Comparison of ENCODE assay signal across 22 cellular contexts in genomic region chr17:73318427-73318813, GRCh38. TPM values are rescaled to one million over a fixed set of nuclear protein-coding genes. Genes with fewer than 3 reads are reported as not detected.
DNase-seq lines count a peak whose midpoint lies in the region; TF ChIP-seq lines count a peak whose summit lies in the region.
"Had no signal": no experiment of that assay in that cellular context is flagged by ENCODE, and none has a peak within 500 bp of the region (broad histone marks: within the 10 kb centered on the region; RNA-seq: fewer than 3 reads in every experiment).

No MANE protein-coding gene starts in this region.

- CTCF ChIA-PET in RWPE1 (lab: Yijun Ruan, JAX) = no interaction called here
- CTCF ChIA-PET in activated CD4-positive, alpha-beta T cell treated with anti-CD3 and anti-CD28 coated beads, Interleukin-2, amount 10 ng/mL, durations not matched to agents 7 days and 5 days (lab: Charles Lee) = interaction anchor here (0.9 kb wide), 1 partner anchor 24 kb away, joined by 3 read pairs; no protein-coding TSS in a partner anchor

- H3K4me3 Mint-ChIP-seq in endodermal cell = no peak overlapping the region
- no peak overlapping the region for H3K4me3 Mint-ChIP-seq in activated CD4-positive, alpha-beta T cell treated with anti-CD3 and anti-CD28 coated beads, Interleukin-2, amount 10 ng/mL, durations not matched to agents 7 days and 5 days
- H3K4me3 Mint-ChIP-seq: CD14-positive monocyte; CD4-positive, alpha-beta T cell; CD8-positive, alpha-beta memory T cell; H9; HFFc6 had no signal

- no peaks in the 10 kb centered on the region for H3K79me1 ChIP-seq in mesendoderm (ENCODE audit: low read length)

- peaks cover 13% of the 10 kb centered on the region for H3K4me1 ChIP-seq in endodermal cell (ENCODE audit: control insufficient read depth, insufficient read depth, low read length)
- peaks cover 22% of the 10 kb centered on the region for H3K4me1 ChIP-seq in mesendoderm (ENCODE audit: control insufficient read depth, low read depth, low read length)
- H3K4me1 ChIP-seq in subcutaneous abdominal adipose tissue (ENCODE audit: control insufficient read depth in 5 of 5, insufficient read depth in 5 of 5, low read length in 5 of 5) = peaks cover 8 to 30% (median 23%) of the 10 kb centered on the region in 5 donors
- peaks cover 12% of the 10 kb centered on the region for H3K4me1 ChIP-seq in GM23248 (ENCODE audit: insufficient read depth)

- H2BK120ac ChIP-seq in mesendoderm (ENCODE audit: low read depth, low read length) = no peak overlapping the region

- peaks cover 11% of the 10 kb centered on the region for H3K27me3 Mint-ChIP-seq in endodermal cell (ENCODE audit: insufficient read depth)
- peaks cover 5% of the 10 kb centered on the region for H3K27me3 Mint-ChIP-seq in activated CD4-positive, alpha-beta T cell treated with anti-CD3 and anti-CD28 coated beads, Interleukin-2, amount 10 ng/mL, durations not matched to agents 7 days and 5 days
- H3K27me3 Mint-ChIP-seq: CD4-positive, alpha-beta T cell had no signal

- peak overlapping the region; percentile 81 for H3K4ac ChIP-seq in mesendoderm (ENCODE audit: low read depth, low read length)

- H4K8ac ChIP-seq in mesendoderm (ENCODE audit: low read depth, low read length) = no peak overlapping the region

- H2BK15ac ChIP-seq in mesendoderm (replicated peaks; ENCODE audit: low read depth) = no peak overlapping the region

- no peaks in the 10 kb centered on the region for H3K9me2 ChIP-seq in GM23248 (ENCODE audit: insufficient read depth)

- H3K18ac ChIP-seq in mesendoderm (ENCODE audit: low read length) = peak overlapping the region; percentile 57

- peak overlapping the region; percentile 35 for H3K27ac Mint-ChIP-seq in endodermal cell
- no peak overlapping the region for H3K27ac Mint-ChIP-seq in activated CD4-positive, alpha-beta T cell treated with anti-CD3 and anti-CD28 coated beads, Interleukin-2, amount 10 ng/mL, durations not matched to agents 7 days and 5 days
- H3K27ac Mint-ChIP-seq: CD14-positive monocyte; CD4-positive, alpha-beta T cell; CD8-positive, alpha-beta memory T cell; H9; HFFc6 had no signal

- peak overlapping the region; percentile 52 for H2BK5ac ChIP-seq in mesendoderm (ENCODE audit: low read length)

- no peak overlapping the region for H3K4me3 ChIP-seq in endodermal cell (ENCODE audit: low read length)
- no peak overlapping the region for H3K4me3 ChIP-seq in mesendoderm (ENCODE audit: low read length)
- no peak overlapping the region for H3K4me3 ChIP-seq in subcutaneous abdominal adipose tissue (ENCODE audit: low read depth in 1 of 5, low read length in 5 of 5)
- H3K4me3 ChIP-seq in GM23248 = no peak overlapping the region
- H3K4me3 ChIP-seq: BLaER1 treated with 17β-estradiol and CSF1 and Interleukin-3, amounts not matched to agents 10 nM and 100 nM had no signal

- H3K23ac ChIP-seq in mesendoderm (ENCODE audit: low read length) = no peak overlapping the region

- H3K79me2 ChIP-seq in mesendoderm (ENCODE audit: control insufficient read depth, insufficient read depth, low read length) (no peaks in the 10 kb centered on the region), GM23248 (ENCODE audit: insufficient read depth) (no peaks in the 10 kb centered on the region)

- peak overlapping the region; percentile 66 for H3K56ac ChIP-seq in mesendoderm (ENCODE audit: low read length)

- H3K27ac ChIP-seq in RWPE1 (peak overlapping the region; percentile 84), endodermal cell (ENCODE audit: low read depth, low read length) (no peak overlapping the region), mesendoderm (ENCODE audit: low read depth, low read length) (peak overlapping the region; percentile 40), subcutaneous abdominal adipose tissue (ENCODE audit: low read depth, low read length) (peak overlapping the region; percentile 66), GM23248 (no peak overlapping the region)
- H3K27ac ChIP-seq: 22Rv1 had no signal

- no peaks in the 10 kb centered on the region for H3K36me3 Mint-ChIP-seq in endodermal cell (ENCODE audit: low read depth)
- no peaks in the 10 kb centered on the region for H3K36me3 Mint-ChIP-seq in activated CD4-positive, alpha-beta T cell treated with anti-CD3 and anti-CD28 coated beads, Interleukin-2, amount 10 ng/mL, durations not matched to agents 7 days and 5 days (ENCODE audit: low read depth)
- H3K36me3 Mint-ChIP-seq: CD14-positive monocyte; CD8-positive, alpha-beta memory T cell had no signal

- in situ Hi-C loops in GM23248 (cut with MboI) = no loop called here

- no peak overlapping the region for H3K9ac ChIP-seq in endodermal cell (ENCODE audit: extremely low read depth, low read length, poor library complexity, severe bottlenecking)
- peak overlapping the region; percentile 18 for H3K9ac ChIP-seq in mesendoderm (ENCODE audit: low read length)
- H3K9ac ChIP-seq in subcutaneous abdominal adipose tissue (ENCODE audit: low read length in 5 of 5) = peak overlapping the region in 1 of 5 donors; percentile 79
- H3K9ac ChIP-seq in GM23248 = no peak overlapping the region

- 93 to 96% methylated on average over 7 to 8 of the region's 8 CpGs for WGBS in endodermal cell (ENCODE audit: insufficient coverage in 1 of 2, insufficient read length in 1 of 2), 2 experiments
- WGBS in mesendoderm (ENCODE audit: extremely low coverage, insufficient coverage, low lambda C conversion rate) = no CpG with 5 or more reads among the region's 8 CpGs
- WGBS in GM23248 (ENCODE audit: low coverage in 1 of 2, low lambda C conversion rate in 2 of 2, missing lambda C conversion rate in 2 of 2), 2 experiments = 90 to 92% methylated on average over 8 of the region's 8 CpGs

- no peaks in the 10 kb centered on the region for H3F3A ChIP-seq in GM23248 (ENCODE audit: insufficient read depth)

- H3K9me3 ChIP-seq in endodermal cell (ENCODE audit: control insufficient read depth, low read length) (no peaks in the 10 kb centered on the region), subcutaneous abdominal adipose tissue (ENCODE audit: control insufficient read depth in 5 of 5, low read length in 5 of 5) (peaks cover 0 to 5% (median 0%) of the 10 kb centered on the region in 5 donors), GM23248 (ENCODE audit: low read depth) (no peaks in the 10 kb centered on the region)
- H3K9me3 ChIP-seq: BE2C had no signal

- no peak overlapping the region for H3K4me2 ChIP-seq in mesendoderm (ENCODE audit: low read length)
- no peak overlapping the region for H3K4me2 ChIP-seq in GM23248 (ENCODE audit: unreplicated experiment)

- H3K4me1 Mint-ChIP-seq in endodermal cell = peaks cover 38% of the 10 kb centered on the region
- H3K4me1 Mint-ChIP-seq in activated CD4-positive, alpha-beta T cell treated with anti-CD3 and anti-CD28 coated beads, Interleukin-2, amount 10 ng/mL, durations not matched to agents 7 days and 5 days = peaks cover under 1% of the 10 kb centered on the region

- no peak overlapping the region for H2AFZ ChIP-seq in GM23248

- no peaks in the 10 kb centered on the region for H3K9me3 Mint-ChIP-seq in endodermal cell
- no peaks in the 10 kb centered on the region for H3K9me3 Mint-ChIP-seq in activated CD4-positive, alpha-beta T cell treated with anti-CD3 and anti-CD28 coated beads, Interleukin-2, amount 10 ng/mL, durations not matched to agents 7 days and 5 days
- H3K9me3 Mint-ChIP-seq: CD4-positive, alpha-beta T cell; HFFc6 had no signal

- TF ChIP-seq CTCF in RWPE1 (conservative IDR thresholded peaks at IDR 0.05; ENCODE audit: low read depth) (no peak), endodermal cell (conservative IDR thresholded peaks at IDR 0.05) (no peak)

- no peak overlapping the region for H2AK5ac ChIP-seq in mesendoderm (ENCODE audit: low read length)

- POLR2A ChIA-PET in RWPE1 (lab: Yijun Ruan, JAX; ENCODE audit: low non-redundant PET) = interaction anchor here (0.6 kb wide), 1 partner anchor 11 kb away, joined by 7 read pairs; no protein-coding TSS in a partner anchor
- POLR2A ChIA-PET in activated CD4-positive, alpha-beta T cell treated with anti-CD3 and anti-CD28 coated beads, Interleukin-2, amount 10 ng/mL, durations not matched to agents 7 days and 5 days (lab: Charles Lee) = no interaction called here

- H3K27me3 ChIP-seq in endodermal cell (ENCODE audit: control insufficient read depth, insufficient read depth, low read length, poor library complexity, severe bottlenecking) = no peaks in the 10 kb centered on the region
- no peaks in the 10 kb centered on the region for H3K27me3 ChIP-seq in mesendoderm (ENCODE audit: insufficient read depth, low read length, poor library complexity)
- peaks cover 0 to 3% (median 0%) of the 10 kb centered on the region in 5 donors for H3K27me3 ChIP-seq in subcutaneous abdominal adipose tissue (ENCODE audit: control insufficient read depth in 5 of 5, insufficient read depth in 4 of 5, low read length in 5 of 5)
- no peaks in the 10 kb centered on the region for H3K27me3 ChIP-seq in GM23248 (replicated peaks; ENCODE audit: insufficient read depth)
- H3K27me3 ChIP-seq: BE2C; BLaER1 treated with 17β-estradiol and CSF1 and Interleukin-3, amounts not matched to agents 10 nM and 100 nM had no signal

- no peaks in the 10 kb centered on the region for H4K20me1 ChIP-seq in GM23248 (ENCODE audit: insufficient read depth)
- H4K20me1 ChIP-seq: BLaER1 treated with 17β-estradiol and CSF1 and Interleukin-3, amounts not matched to agents 10 nM and 100 nM had no signal

- H4K5ac ChIP-seq in mesendoderm (ENCODE audit: low read length) = no peak overlapping the region

- H3K36me3 ChIP-seq in endodermal cell (ENCODE audit: control insufficient read depth, insufficient read depth, low read length) (no peaks in the 10 kb centered on the region), mesendoderm (ENCODE audit: control insufficient read depth, insufficient read depth, low read length) (no peaks in the 10 kb centered on the region), subcutaneous abdominal adipose tissue (ENCODE audit: control insufficient read depth in 5 of 5, insufficient read depth in 5 of 5, low read length in 5 of 5) (no peaks in the 10 kb centered on the region), GM23248 (ENCODE audit: low read depth) (no peaks in the 10 kb centered on the region)
- H3K36me3 ChIP-seq: BE2C; BLaER1 treated with 17β-estradiol and CSF1 and Interleukin-3, amounts not matched to agents 10 nM and 100 nM had no signal

- no peak for DNase-seq in RWPE1 (ENCODE audit: low spot score)
- DNase-seq in endodermal cell = peak; percentile 57
- DNase-seq in mesendoderm = no peak
- DNase-seq in activated CD4-positive, alpha-beta T cell treated with anti-CD3 and anti-CD28 coated beads, Interleukin-2, amount 10 ng/mL, durations not matched to agents 7 days and 5 days = no peak
- no peak for DNase-seq in medulla oblongata (ENCODE audit: extremely low spot score)
- no peak for DNase-seq in SK-N-DZ (ENCODE audit: low spot score)
- DNase-seq in GM23248 = no peak
- DNase-seq: AML-193; CD4-positive, alpha-beta T cell; CD8-positive, alpha-beta memory T cell; DMS 273 treated with DMSO at 0.1 percent for 48 hours; EL; GDM1; HFFc6 had no signal

RNA-seq across cellular contexts. Expression of gene CDC42EP4, which starts 6.6 kb away (rescaled TPM):
- total RNA-seq in endodermal cell = 10 to 100 TPM; 38.5 to 49.7 TPM
- 57.7 TPM for polyA plus RNA-seq in endodermal cell (2013, experiment 1 of 2)
- polyA plus RNA-seq in endodermal cell (2013, experiment 2 of 2) = 49.6 TPM
- 5.7 TPM for polyA plus RNA-seq in mesendoderm (2013, experiment 1 of 2)
- polyA plus RNA-seq in mesendoderm (2013, experiment 2 of 2) = 5.1 TPM
- total RNA-seq in activated CD4-positive, alpha-beta T cell treated with anti-CD3 and anti-CD28 coated beads, Interleukin-2, amount 10 ng/mL, durations not matched to agents 7 days and 5 days = 1 to 10 TPM; 1.7 to 2.1 TPM
- polyA plus RNA-seq in SK-N-DZ (2014; cell fraction: cytosol; rRNA removed) = 54.4 and 60.4 TPM in 2 replicates
- 19.4 and 26.2 TPM in 2 replicates for polyA plus RNA-seq in SK-N-DZ (2014; cell fraction: nucleus; rRNA removed)
- total RNA-seq in GM23248 (2014; rRNA removed; shearing (Covaris generic)) = 30.6 and 34.6 TPM in 2 replicates
- polyA plus RNA-seq in GM23248 (2016; fragmentation: Nextera tagmentation; extraction: Ambion mirVana) = 31.2 and 35.4 TPM in 2 replicates

RNA-seq across cellular contexts. Expression of gene CPSF4L, which starts 56.7 kb away (rescaled TPM):
- under 1 TPM; 0.29 to 0.58 TPM for total RNA-seq in endodermal cell
- not detected for polyA plus RNA-seq in endodermal cell (2013, experiment 1 of 2)
- polyA plus RNA-seq in endodermal cell (2013, experiment 2 of 2) = not detected
- 0.06 TPM for polyA plus RNA-seq in mesendoderm (2013, experiment 1 of 2)
- not detected for polyA plus RNA-seq in mesendoderm (2013, experiment 2 of 2)
- total RNA-seq in activated CD4-positive, alpha-beta T cell treated with anti-CD3 and anti-CD28 coated beads, Interleukin-2, amount 10 ng/mL, durations not matched to agents 7 days and 5 days = not detected
- polyA plus RNA-seq in SK-N-DZ (2014; cell fraction: cytosol; rRNA removed) = not detected in 2 replicates
- polyA plus RNA-seq in SK-N-DZ (2014; cell fraction: nucleus; rRNA removed) = not detected in 2 replicates
- total RNA-seq in GM23248 (2014; rRNA removed; shearing (Covaris generic)) = not detected in 2 replicates
- not detected in 2 replicates for polyA plus RNA-seq in GM23248 (2016; fragmentation: Nextera tagmentation; extraction: Ambion mirVana)
- total RNA-seq: CD4-positive, alpha-beta T cell; CD8-positive, alpha-beta memory T cell; H4; H9; HFFc6 had no signal
- polyA plus RNA-seq: AG04450; CD14-positive monocyte; CD8-positive, alpha-beta memory T cell had no signal

Comparison
In these comparisons a context has a peak if more than half of its experiments do, and no peak if none do; other contexts are left out.
1. H3K27ac ChIP-seq: peak in RWPE1 (single experiment), mesendoderm (single experiment) and subcutaneous abdominal adipose tissue (single experiment); none in endodermal cell (single experiment) and GM23248 (single experiment).
2. RNA of gene CDC42EP4, which starts 6.6 kb away (total RNA-seq): 38.5 to 49.7 TPM in endodermal cell and 30.6 to 34.6 TPM in GM23248; 1.7 to 2.1 TPM in activated CD4-positive, alpha-beta T cell treated with anti-CD3 and anti-CD28 coated beads, Interleukin-2, amount 10 ng/mL, durations not matched to agents 7 days and 5 days; every median in the first group is over 10 times any median in the second.